8 cellular contexts compared by ENCODE assay signal in the genomic region with DNA sequence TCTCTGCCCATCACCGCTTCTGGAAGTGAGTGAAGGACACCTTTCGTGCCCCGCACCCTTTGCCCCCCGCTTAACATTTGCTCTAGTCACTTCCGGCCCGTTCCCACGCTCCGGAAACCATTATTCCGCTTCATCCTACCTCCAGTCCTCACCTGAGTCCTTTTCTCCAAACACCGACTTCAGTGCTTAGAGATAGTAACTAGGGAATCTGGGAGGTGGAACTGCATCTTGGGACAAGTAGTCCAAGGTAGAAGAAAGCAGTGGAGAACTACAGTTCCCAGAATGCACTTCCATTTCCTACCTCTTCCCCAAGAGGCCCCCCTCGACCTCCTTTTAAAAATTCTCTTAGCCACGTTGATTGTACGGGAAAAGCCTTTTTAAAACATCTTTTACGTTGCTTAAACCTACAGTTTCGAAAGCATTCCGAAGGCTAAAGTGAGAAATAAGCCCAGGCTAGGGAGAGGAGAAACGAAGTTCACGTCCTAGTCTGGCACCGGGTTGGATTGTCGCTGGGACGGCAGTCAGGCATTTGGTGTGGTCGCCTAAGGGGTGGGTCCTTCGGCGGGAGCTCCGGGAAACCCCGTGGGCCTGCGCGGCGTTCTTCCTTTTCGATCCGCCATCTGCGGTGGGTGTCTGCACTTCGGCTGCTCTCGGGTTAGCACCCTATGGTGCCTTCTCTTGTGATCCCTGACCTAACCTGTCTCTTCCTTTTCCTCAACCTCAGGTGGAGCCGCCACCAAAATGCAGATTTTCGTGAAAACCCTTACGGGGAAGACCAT. TPM values are rescaled to one million over a fixed set of nuclear protein-coding genes. Genes with fewer than 3 reads are reported as not detected.
DNase-seq lines count a peak whose midpoint lies in the region; ATAC-seq and TF ChIP-seq lines count a peak whose summit lies in the region.

A gene (minus strand): TSS at position 210 of the 779 bp plus-strand sequence. CDS start 9,882 bp downstream, outside the sequence.
A gene (plus strand): TSS at position 605 of the 779 bp plus-strand sequence. CDS start 137 bp downstream, at position 742.

- peaks cover 9% of the 10 kb centered on the region; the same call in 1 of the 2 replicates for H3K4me1 ChIP-seq in HUES64 (ENCODE audit: insufficient read depth, low read length)
- H3K4me1 ChIP-seq in OCI-LY1 (ENCODE audit: insufficient read depth, low read length, severe bottlenecking): peaks cover 39% of the 10 kb centered on the region
- H3K4me1 ChIP-seq in mononuclear cell (ENCODE audit: insufficient read depth, low read length): peaks cover 40% of the 10 kb centered on the region

- H3K9me2 ChIP-seq in OCI-LY1 (ENCODE audit: low read depth, low read length): no peaks in the 10 kb centered on the region

- H3K9me3 Mint-ChIP-seq in Calu3 (ENCODE audit: low read depth, unreplicated experiment): no peaks in the 10 kb centered on the region

- no peaks in the 10 kb centered on the region for H3K9me3 ChIP-seq in HUES64 (ENCODE audit: insufficient read depth, low read depth, low read length)
- no peaks in the 10 kb centered on the region for H3K9me3 ChIP-seq in OCI-LY1 (ENCODE audit: low read length)
- no peaks in the 10 kb centered on the region for H3K9me3 ChIP-seq in mononuclear cell (ENCODE audit: low read depth, low read length)

- H3F3A ChIP-seq in OCI-LY1 (ENCODE audit: insufficient read depth, low read length): peaks cover 14% of the 10 kb centered on the region

- no peaks in the 10 kb centered on the region for H4K20me1 ChIP-seq in OCI-LY1 (ENCODE audit: insufficient read depth, low read length)

- DNase-seq in Calu3 (peak; percentile 95), epithelial cell of esophagus (ENCODE audit: low read depth) (peak; percentile 99)
- peak; percentile 96 for DNase-seq in activated CD8-positive, alpha-beta memory T cell treated with anti-CD3 and anti-CD28 coated beads, Interleukin-2, amount 50 U/mL, for 48 hours
- peak; percentile 83 to 86 for DNase-seq in stimulated activated CD8-positive, alpha-beta memory T cell treated with anti-CD3 and anti-CD28 coated beads, Interleukin-4, amount 100 ng/mL, for 1 hour (ENCODE audit: low read depth in 2 of 2, low spot score in 1 of 2)

- peak within 1 kb of the TSS; percentile 80 for H3K4me3 Mint-ChIP-seq in Calu3 (ENCODE audit: low read depth, unreplicated experiment)

- peak within 1 kb of the TSS; percentile 92 for H3K27ac Mint-ChIP-seq in Calu3 (ENCODE audit: unreplicated experiment)

- H3K4me1 Mint-ChIP-seq in Calu3 (ENCODE audit: low read depth, unreplicated experiment): peaks cover 27% of the 10 kb centered on the region

- no TSS peak for BruUV-seq in Calu3 (replicated peaks; lab: Mats Ljungman, UMichigan)

- TF ChIP-seq CTCF in Calu3 (IDR thresholded peaks at IDR 0.05; ENCODE audit: unreplicated experiment) (no peak), OCI-LY1 (IDR thresholded peaks at IDR 0.05; ENCODE audit: low read length) (no peak), epithelial cell of esophagus (IDR thresholded peaks at IDR 0.05; ENCODE audit: insufficient read depth, low read depth, low read length, missing control alignments) (peak; percentile 1)

- H3K27ac ChIP-seq in HUES64 (ENCODE audit: low read depth, low read length) (peak within 1 kb of the TSS; percentile 96), OCI-LY1 (ENCODE audit: low read depth, low read length, poor library complexity, severe bottlenecking) (peak within 1 kb of the TSS; percentile 87)

- H3K27me3 Mint-ChIP-seq in Calu3 (ENCODE audit: unreplicated experiment): no peaks in the 10 kb centered on the region

- H3K4me2 ChIP-seq in OCI-LY1 (ENCODE audit: low read length): peak within 1 kb of the TSS; percentile 87

- H3K36me3 ChIP-seq in HUES64 (ENCODE audit: insufficient read depth, low read length) (peaks cover 45% of the 10 kb centered on the region), OCI-LY1 (ENCODE audit: insufficient read depth, low read length) (peaks cover 47% of the 10 kb centered on the region)

- H3K27me3 ChIP-seq in HUES64 (ENCODE audit: insufficient read depth, low read length) (no peaks in the 10 kb centered on the region), OCI-LY1 (ENCODE audit: insufficient read depth, low read length) (no peaks in the 10 kb centered on the region), mononuclear cell (ENCODE audit: insufficient read depth, low read length) (no peaks in the 10 kb centered on the region)

- intact Hi-C loops in Calu3 (cut with micrococcal nuclease; ENCODE audit: unreplicated experiment): loop anchor here (10.0 kb wide), 2 partner anchors 203 to 283 kb away; a partner anchor contains a TSS

- H3K9ac ChIP-seq in HUES64 (ENCODE audit: low read depth, low read length): peak within 1 kb of the TSS; percentile 100
- H3K9ac ChIP-seq in OCI-LY1 (ENCODE audit: low read length): peak within 1 kb of the TSS; percentile 99

- CTCF ChIA-PET in Calu3 (lab: Charles Lee): interaction anchor here (0.5 kb wide), 1 partner anchor 173 kb away, joined by 3 read pairs; no protein-coding TSS in a partner anchor

- under 1% methylated on average over 36 of the region's 37 CpGs for WGBS in HUES64

- ATAC-seq in GM21447 (IDR thresholded peaks at IDR 0.05; ENCODE audit: unreplicated experiment): peak; percentile 96

- peaks cover 26% of the 10 kb centered on the region for H3K79me2 ChIP-seq in OCI-LY1 (ENCODE audit: insufficient read depth, low read length)

- H3K4me3 ChIP-seq in HUES64 (ENCODE audit: low read length): peak within 1 kb of the TSS; percentile 81
- peak within 1 kb of the TSS; percentile 97 for H3K4me3 ChIP-seq in OCI-LY1 (ENCODE audit: low read depth, low read length, poor library complexity, severe bottlenecking)
- peak within 1 kb of the TSS; percentile 96 for H3K4me3 ChIP-seq in epithelial cell of esophagus (ENCODE audit: low read length)
- H3K4me3 ChIP-seq in mononuclear cell (ENCODE audit: low read length): peak within 1 kb of the TSS; percentile 87

- peaks cover 58% of the 10 kb centered on the region for H3K36me3 Mint-ChIP-seq in Calu3 (ENCODE audit: insufficient read depth, unreplicated experiment)

- peak within 1 kb of the TSS; percentile 60; the same call in 1 of the 2 replicates for H2AFZ ChIP-seq in OCI-LY1 (ENCODE audit: low read length)

RNA-seq across cellular contexts. Expression of the first gene that starts in this region (rescaled TPM):
- 8.4 and 10.4 TPM in 2 replicates for total RNA-seq in Calu3 (2022)
- 3.4 TPM for polyA plus RNA-seq in HUES64 (2013, experiment 1 of 2)
- 5.3 TPM for polyA plus RNA-seq in HUES64 (2013, experiment 2 of 2)
- 4.9 TPM for total RNA-seq in mononuclear cell

RNA-seq across cellular contexts. Expression of the second gene that starts in this region (rescaled TPM):
- total RNA-seq in Calu3 (2022): 702 and 747 TPM in 2 replicates
- 2,176 TPM for polyA plus RNA-seq in HUES64 (2013, experiment 1 of 2)
- 2,200 TPM for polyA plus RNA-seq in HUES64 (2013, experiment 2 of 2)
- 1,968 TPM for total RNA-seq in mononuclear cell

Comparison
In these comparisons a context has a peak if more than half of its experiments do, and no peak if none do; other contexts are left out.
1. Peak in every context shown above with its lines: DNase-seq, ATAC-seq, H3K4me3 ChIP-seq and H3K27ac ChIP-seq.